19 cellular contexts compared by ENCODE assay signal in the genomic region with DNA sequence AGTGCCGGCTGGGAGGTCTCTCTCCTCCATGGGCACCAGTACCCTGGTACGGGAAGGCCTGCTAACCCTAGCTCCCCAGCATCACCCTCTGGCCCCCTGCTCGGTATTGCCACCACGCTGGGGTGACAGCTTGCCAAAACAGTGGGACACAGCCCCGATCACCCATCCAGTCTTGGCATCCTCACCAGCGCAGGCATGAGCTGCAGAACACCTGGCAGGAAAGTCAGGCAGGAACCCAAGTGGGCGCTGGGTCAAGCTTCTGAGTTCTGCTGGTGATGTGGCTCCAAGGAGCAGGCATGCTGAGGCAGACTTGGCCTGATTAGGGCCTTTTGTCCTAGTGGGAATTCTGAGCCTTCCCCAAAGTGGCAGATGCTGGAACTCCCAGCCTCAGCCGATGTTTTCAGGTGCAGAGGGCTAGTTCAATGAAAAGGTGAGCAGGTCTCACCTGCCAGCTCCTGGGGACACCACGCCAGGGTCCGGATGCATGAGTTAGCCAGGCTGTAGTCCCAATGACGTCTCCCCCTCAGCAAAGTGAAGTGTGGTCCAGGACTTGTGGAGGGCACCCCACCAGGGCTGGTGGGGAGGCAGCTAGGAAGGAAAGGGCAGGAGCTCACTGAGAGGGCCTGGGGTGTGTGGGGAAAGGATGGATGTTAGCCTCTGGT. TPM values are rescaled to one million over a fixed set of nuclear protein-coding genes. Genes with fewer than 3 reads are reported as not detected.
DNase-seq lines count a peak whose midpoint lies in the region; ATAC-seq and TF ChIP-seq lines count a peak whose summit lies in the region.
"Had no signal": no experiment of that assay in that cellular context is flagged by ENCODE, and none has a peak within 500 bp of the region (broad histone marks: within the 10 kb centered on the region; RNA-seq: fewer than 3 reads in every experiment).

No MANE protein-coding gene starts in this region.

- H3K4me1 Mint-ChIP-seq in activated CD4-positive, alpha-beta T cell treated with anti-CD3 and anti-CD28 coated beads, Interleukin-2, amount 10 ng/mL, durations not matched to agents 24 days and 14 days: peaks cover 14% of the 10 kb centered on the region
- H3K4me1 Mint-ChIP-seq in activated CD4-positive, alpha-beta T cell treated with anti-CD3 and anti-CD28 coated beads for 36 hours: peaks cover 14% of the 10 kb centered on the region

- CTCF ChIA-PET in activated CD4-positive, alpha-beta T cell treated with anti-CD3 and anti-CD28 coated beads for 36 hours (lab: Charles Lee): interaction anchor here (0.7 to 1.1 kb wide), 3 partner anchors 15 to 63 kb away, joined by 3 to 4 read pairs (median 3); no protein-coding TSS in a partner anchor

- H3K9me3 ChIP-seq in esophagus squamous epithelium (no peaks in the 10 kb centered on the region), thoracic aorta (no peaks in the 10 kb centered on the region)
- H3K9me3 ChIP-seq: thyroid gland had no signal

- peak; percentile 48 for DNase-seq in activated CD4-positive, alpha-beta T cell treated with anti-CD3 and anti-CD28 coated beads, Interleukin-2, amount 10 ng/mL, durations not matched to agents 24 days and 14 days
- no peak for DNase-seq in activated CD4-positive, alpha-beta T cell treated with anti-CD3 and anti-CD28 coated beads for 36 hours
- no peak for DNase-seq in esophagus squamous epithelium (lab: John Stamatoyannopoulos, UW)
- peak; percentile 89 for DNase-seq in mesenteric fat pad (ENCODE audit: low spot score)
- DNase-seq in thoracic aorta (ENCODE audit: low spot score): no peak
- DNase-seq in stimulated activated CD4-positive, alpha-beta T cell treated with anti-CD3 and anti-CD28 coated beads, Interleukin-4, amount 100 ng/mL, for 4 hours: no peak
- DNase-seq in NCI-H187 (lab: John Stamatoyannopoulos, UW): no peak
- no peak for DNase-seq in HuH-7.5 (ENCODE audit: low spot score)
- DNase-seq: 8988T; activated CD4-positive, alpha-beta T cell treated with anti-CD3 and anti-CD28 coated beads, Interleukin-2, amount 50 U/mL, for 4 hours; hippocampal formation; naive thymus-derived CD8-positive, alpha-beta T cell; NCI-H1930; NCI-H526; PC-9; stimulated activated CD4-positive, alpha-beta T cell treated with anti-CD3 and anti-CD28 coated beads, Interleukin-1b, Interleukin-23, amount 100 ng/mL, for 48 hours had no signal

- WGBS in esophagus squamous epithelium, 2 donors: 41 to 42% methylated on average over 4 to 8 of the region's 11 CpGs

- intact Hi-C loops in activated CD4-positive, alpha-beta T cell treated with anti-CD3 and anti-CD28 coated beads, Interleukin-2, amount 10 ng/mL, durations not matched to agents 24 days and 14 days (cut with micrococcal nuclease): no loop called here
- intact Hi-C loops in activated CD4-positive, alpha-beta T cell treated with anti-CD3 and anti-CD28 coated beads for 36 hours (cut with DNase I, micrococcal nuclease): no loop called here
- intact Hi-C loops in esophagus squamous epithelium (cut with DNase I): no loop called here

- POLR2A ChIA-PET in activated CD4-positive, alpha-beta T cell treated with anti-CD3 and anti-CD28 coated beads for 36 hours (lab: Charles Lee): no interaction called here

- H3K9me3 Mint-ChIP-seq in activated CD4-positive, alpha-beta T cell treated with anti-CD3 and anti-CD28 coated beads, Interleukin-2, amount 10 ng/mL, durations not matched to agents 24 days and 14 days: no peaks in the 10 kb centered on the region
- H3K9me3 Mint-ChIP-seq in activated CD4-positive, alpha-beta T cell treated with anti-CD3 and anti-CD28 coated beads for 36 hours (ENCODE audit: low read depth): no peaks in the 10 kb centered on the region
- H3K9me3 Mint-ChIP-seq: activated T-helper 17 cell treated with anti-CD3 and anti-CD28 coated beads, Interleukin-2, amount 50 U/mL, for 72 hours; dendritic cell treated with granulocyte-macrophage colony-stimulating factor and Interleukin-4, amounts not matched to agents 40 ng/mL and 50 ng/mL, for 4 days; naive thymus-derived CD8-positive, alpha-beta T cell had no signal

- no peak for ATAC-seq in activated CD4-positive, alpha-beta T cell treated with anti-CD3 and anti-CD28 coated beads for 36 hours
- no peak for ATAC-seq in thoracic aorta (ENCODE audit: insufficient number of reproducible peaks, low FRiP score, low read depth)
- ATAC-seq: activated T-helper 17 cell treated with anti-CD3 and anti-CD28 coated beads, Interleukin-2, amount 50 U/mL, for 72 hours; naive thymus-derived CD8-positive, alpha-beta T cell had no signal

- TF ChIP-seq CTCF in esophagus squamous epithelium (IDR thresholded peaks at IDR 0.05) (no peak), thoracic aorta (IDR thresholded peaks at IDR 0.05) (no peak)

- H3K4me3 Mint-ChIP-seq in activated CD4-positive, alpha-beta T cell treated with anti-CD3 and anti-CD28 coated beads, Interleukin-2, amount 10 ng/mL, durations not matched to agents 24 days and 14 days: no peak overlapping the region
- H3K4me3 Mint-ChIP-seq in activated CD4-positive, alpha-beta T cell treated with anti-CD3 and anti-CD28 coated beads for 36 hours: no peak overlapping the region
- H3K4me3 Mint-ChIP-seq: activated T-helper 17 cell treated with anti-CD3 and anti-CD28 coated beads, Interleukin-2, amount 50 U/mL, for 72 hours; dendritic cell treated with granulocyte-macrophage colony-stimulating factor and Interleukin-4, amounts not matched to agents 40 ng/mL and 50 ng/mL, for 4 days; naive thymus-derived CD8-positive, alpha-beta T cell had no signal

- H3K27me3 Mint-ChIP-seq in activated CD4-positive, alpha-beta T cell treated with anti-CD3 and anti-CD28 coated beads, Interleukin-2, amount 10 ng/mL, durations not matched to agents 24 days and 14 days: peaks cover 6% of the 10 kb centered on the region
- H3K27me3 Mint-ChIP-seq in activated CD4-positive, alpha-beta T cell treated with anti-CD3 and anti-CD28 coated beads for 36 hours: no peaks in the 10 kb centered on the region
- H3K27me3 Mint-ChIP-seq: dendritic cell treated with granulocyte-macrophage colony-stimulating factor and Interleukin-4, amounts not matched to agents 40 ng/mL and 50 ng/mL, for 4 days had no signal

- peak overlapping the region in 3 of 4 donors; percentile 59 to 96 (median 59) for H3K27ac ChIP-seq in esophagus squamous epithelium
- H3K27ac ChIP-seq in thoracic aorta: peak overlapping the region; percentile 77 to 92
- H3K27ac ChIP-seq: PC-9 had no signal

- H3K27ac Mint-ChIP-seq in activated CD4-positive, alpha-beta T cell treated with anti-CD3 and anti-CD28 coated beads, Interleukin-2, amount 10 ng/mL, durations not matched to agents 24 days and 14 days: no peak overlapping the region
- H3K27ac Mint-ChIP-seq in activated CD4-positive, alpha-beta T cell treated with anti-CD3 and anti-CD28 coated beads for 36 hours: no peak overlapping the region
- H3K27ac Mint-ChIP-seq: activated T-helper 17 cell treated with anti-CD3 and anti-CD28 coated beads, Interleukin-2, amount 50 U/mL, for 72 hours; dendritic cell treated with granulocyte-macrophage colony-stimulating factor and Interleukin-4, amounts not matched to agents 40 ng/mL and 50 ng/mL, for 4 days; naive thymus-derived CD8-positive, alpha-beta T cell had no signal

- H3K36me3 Mint-ChIP-seq in activated CD4-positive, alpha-beta T cell treated with anti-CD3 and anti-CD28 coated beads, Interleukin-2, amount 10 ng/mL, durations not matched to agents 24 days and 14 days (ENCODE audit: low read depth): no peaks in the 10 kb centered on the region
- no peaks in the 10 kb centered on the region for H3K36me3 Mint-ChIP-seq in activated CD4-positive, alpha-beta T cell treated with anti-CD3 and anti-CD28 coated beads for 36 hours (ENCODE audit: low read depth)

- no peak overlapping the region for H3K4me3 ChIP-seq in esophagus squamous epithelium
- H3K4me3 ChIP-seq in thoracic aorta: no peak overlapping the region
- H3K4me3 ChIP-seq: PC-9, thyroid gland had no signal

- H3K4me1 ChIP-seq in esophagus squamous epithelium (peaks cover 10 to 76% (median 70%) of the 10 kb centered on the region in 3 donors), thoracic aorta (ENCODE audit: control insufficient read depth in 1 of 2, low read depth in 2 of 2) (peaks cover 50 to 79% of the 10 kb centered on the region in 2 donors)

- no peak for TF ChIP-seq POLR2A in esophagus squamous epithelium (IDR thresholded peaks at IDR 0.05)

- H3K36me3 ChIP-seq in esophagus squamous epithelium: peaks cover 0 to 5% (median 0%) of the 10 kb centered on the region in 3 donors
- no peaks in the 10 kb centered on the region for H3K36me3 ChIP-seq in thoracic aorta

- H3K27me3 ChIP-seq in esophagus squamous epithelium (peaks cover 0 to 4% (median 0%) of the 10 kb centered on the region in 4 donors), thoracic aorta (replicated peaks; ENCODE audit: insufficient read depth) (no peaks in the 10 kb centered on the region)
- H3K27me3 ChIP-seq: thyroid gland had no signal

RNA-seq across cellular contexts. Expression of a gene that starts 8.5 kb away (rescaled TPM):
- total RNA-seq in activated CD4-positive, alpha-beta T cell treated with anti-CD3 and anti-CD28 coated beads, Interleukin-2, amount 10 ng/mL, durations not matched to agents 24 days and 14 days: 26.0 and 26.7 TPM in 2 replicates
- total RNA-seq in activated CD4-positive, alpha-beta T cell treated with anti-CD3 and anti-CD28 coated beads for 36 hours: 10 to 100 TPM; 18.8 to 21.6 TPM
- total RNA-seq in esophagus squamous epithelium (10 to 100 TPM in 2 of 4 donors, 1 to 10 TPM in 2; 3.6 to 14.5 (median 8.0) TPM), mesenteric fat pad (50.3 TPM), thoracic aorta (10 to 100 TPM; 16.6 to 20.7 TPM)

RNA-seq across cellular contexts. Expression of a gene that starts 13.6 kb away (rescaled TPM):
- total RNA-seq in activated CD4-positive, alpha-beta T cell treated with anti-CD3 and anti-CD28 coated beads, Interleukin-2, amount 10 ng/mL, durations not matched to agents 24 days and 14 days: 3.3 and 4.3 TPM in 2 replicates
- total RNA-seq in activated CD4-positive, alpha-beta T cell treated with anti-CD3 and anti-CD28 coated beads for 36 hours: under 1 TPM; 0.28 to 0.34 TPM
- 100 to 1,000 TPM in 1 of 4 donors, 10 to 100 TPM in 1, 1 to 10 TPM in 2; 2.5 to 116 (median 27.5) TPM for total RNA-seq in esophagus squamous epithelium
- 566 TPM for total RNA-seq in mesenteric fat pad
- total RNA-seq in thoracic aorta: 100 to 1,000 TPM; 473 to 661 TPM
- total RNA-seq: naive thymus-derived CD8-positive, alpha-beta T cell had no signal

RNA-seq across cellular contexts. Expression of a gene that starts 32.6 kb away (rescaled TPM):
- total RNA-seq in activated CD4-positive, alpha-beta T cell treated with anti-CD3 and anti-CD28 coated beads, Interleukin-2, amount 10 ng/mL, durations not matched to agents 24 days and 14 days: 1.3 and 1.5 TPM in 2 replicates
- 1 to 10 TPM; 1.0 to 1.3 TPM for total RNA-seq in activated CD4-positive, alpha-beta T cell treated with anti-CD3 and anti-CD28 coated beads for 36 hours
- total RNA-seq in esophagus squamous epithelium: 10 to 100 TPM in 1 of 4 donors, 1 to 10 TPM in 3; 1.7 to 22.5 (median 7.4) TPM
- 122 TPM for total RNA-seq in mesenteric fat pad
- 10 to 100 TPM; 48.5 to 68.5 TPM for total RNA-seq in thoracic aorta

Comparison
In these comparisons a context has a peak if more than half of its experiments do, and no peak if none do; other contexts are left out.
1. DNase-seq: peak in activated CD4-positive, alpha-beta T cell treated with anti-CD3 and anti-CD28 coated beads, Interleukin-2, amount 10 ng/mL, durations not matched to agents 24 days and 14 days (single experiment) and mesenteric fat pad (single experiment); none in activated CD4-positive, alpha-beta T cell treated with anti-CD3 and anti-CD28 coated beads for 36 hours (single experiment), esophagus squamous epithelium (single experiment), thoracic aorta (single experiment), stimulated activated CD4-positive, alpha-beta T cell treated with anti-CD3 and anti-CD28 coated beads, Interleukin-4, amount 100 ng/mL, for 4 hours (0 of 2), NCI-H187 (0 of 2) and HuH-7.5 (single experiment).